Comparison of ENCODE assay signal across 10 cellular contexts in the genomic region with DNA sequence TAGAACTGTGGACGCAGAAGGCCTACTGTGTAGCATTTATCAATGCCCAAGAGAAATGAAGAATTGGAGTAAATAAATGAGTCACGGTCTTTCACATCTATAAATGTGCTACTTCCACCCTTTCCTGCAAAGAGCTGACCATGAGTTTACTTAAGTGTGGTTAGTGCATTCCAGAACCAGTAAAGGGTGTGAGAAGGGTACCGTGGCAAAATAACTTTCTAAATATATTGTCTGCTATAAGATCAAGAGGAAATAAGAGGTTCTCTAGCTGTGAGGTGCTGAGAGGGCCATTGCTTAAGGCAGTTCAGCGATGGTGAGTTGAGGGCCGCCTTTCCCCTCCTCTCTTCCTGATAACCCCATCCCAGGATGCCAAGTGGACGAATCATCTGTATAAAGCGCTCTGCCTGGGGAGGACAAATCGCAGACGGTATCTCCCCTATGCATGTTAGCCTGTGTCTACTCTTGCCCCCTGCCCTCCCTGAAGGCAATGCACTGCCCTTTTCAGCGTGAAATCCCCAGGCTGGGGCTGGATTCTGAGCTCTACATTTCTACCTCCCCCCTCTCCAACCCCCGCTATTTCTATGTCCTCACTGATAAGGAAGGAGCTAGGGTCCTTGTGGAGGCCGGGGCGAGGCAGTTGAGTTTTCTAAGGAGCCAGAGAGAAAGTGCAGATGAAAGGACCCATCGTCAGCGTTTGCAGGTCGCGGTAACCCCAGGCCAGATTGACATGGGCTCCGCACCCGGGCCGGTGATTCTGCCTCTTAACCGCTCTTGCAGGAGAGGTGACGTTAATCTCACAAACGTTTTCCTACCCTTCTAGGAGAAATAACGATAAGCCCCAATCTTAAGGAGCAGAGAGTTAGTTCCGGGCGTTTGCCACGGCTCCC. TPM values are rescaled to one million over a fixed set of nuclear protein-coding genes. Genes with fewer than 3 reads are reported as not detected.
DNase-seq lines count a peak whose midpoint lies in the region; ATAC-seq, FAIRE-seq and TF ChIP-seq lines count a peak whose summit lies in the region.
"Had no signal": no experiment of that assay in that cellular context is flagged by ENCODE, and none has a peak within 500 bp of the region (broad histone marks: within the 10 kb centered on the region; RNA-seq: fewer than 3 reads in every experiment).

No MANE protein-coding gene starts in this region.

- no peak overlapping the region for H3K9ac ChIP-seq in mammary epithelial cell (ENCODE audit: insufficient read depth, low read length)
- no peak overlapping the region for H3K9ac ChIP-seq in muscle layer of colon (ENCODE audit: low read length)

- H3K4me2 ChIP-seq in mammary epithelial cell (ENCODE audit: insufficient read depth, low read depth, low read length), result no peak overlapping the region

- no peaks in the 10 kb centered on the region for H3K36me3 Mint-ChIP-seq in MCF 10A (ENCODE audit: insufficient read depth, unreplicated experiment)
- H3K36me3 Mint-ChIP-seq: activated naive CD4-positive, alpha-beta T cell treated with anti-CD3 and anti-CD28 coated beads, Interleukin-2, amount 50 U/mL, for 72 hours had no signal

- 79% methylated on average over 19 of the region's 27 CpGs for WGBS in mammary epithelial cell (ENCODE audit: low coverage, missing lambda C conversion rate)

- H3K4me1 ChIP-seq in mammary epithelial cell (ENCODE audit: insufficient read depth, low read length) (no peaks in the 10 kb centered on the region), muscle layer of colon (ENCODE audit: insufficient read depth, low read length) (peaks cover 5% of the 10 kb centered on the region)

- CTCF ChIA-PET in MCF 10A (lab: Yijun Ruan, JAX), result interaction anchor here (0.5 to 1.0 kb wide), 4 partner anchors 38 to 1823 kb away, joined by 3 to 4 read pairs (median 3); no protein-coding TSS in a partner anchor
- CTCF ChIA-PET in mammary epithelial cell (lab: Charles Lee; ENCODE audit: low non-redundant PET), result no interaction called here

- FAIRE-seq in urothelium cell line (lab: Jason Lieb, UNC), result no peak

- TF ChIP-seq CTCF in MCF 10A (IDR thresholded peaks at IDR 0.05; ENCODE audit: unreplicated experiment) (no peak), mammary epithelial cell (conservative IDR thresholded peaks at IDR 0.05 in 1 of 2, IDR thresholded peaks at IDR 0.05 in 1 of 2; ENCODE audit: extremely low read depth in 1 of 2, insufficient read depth in 1 of 2, low read depth in 1 of 2, low read length in 2 of 2) (no peak)

- H2AFZ ChIP-seq in mammary epithelial cell (ENCODE audit: low read depth, low read length), result no peak overlapping the region

- H3K27me3 ChIP-seq in mammary epithelial cell (ENCODE audit: insufficient read depth, low read length) (peaks cover 7% of the 10 kb centered on the region), muscle layer of colon (ENCODE audit: control insufficient read depth in 1 of 2, insufficient read depth in 2 of 2, low read length in 2 of 2) (no peaks in the 10 kb centered on the region)

- in situ Hi-C loops in mammary epithelial cell (cut with MboI; ENCODE audit: low sequenced_read_pairs in 2 of 2), result no loop called here

- no peaks in the 10 kb centered on the region for H3K27me3 Mint-ChIP-seq in MCF 10A (ENCODE audit: insufficient read depth, unreplicated experiment)

- no peak overlapping the region for H3K27ac Mint-ChIP-seq in MCF 10A (ENCODE audit: low read depth, unreplicated experiment)
- H3K27ac Mint-ChIP-seq: activated naive CD4-positive, alpha-beta T cell treated with anti-CD3 and anti-CD28 coated beads, Interleukin-2, amount 50 U/mL, for 72 hours had no signal

- ATAC-seq in GM18861 (IDR thresholded peaks at IDR 0.05; ENCODE audit: unreplicated experiment) (no peak), HG03442 (IDR thresholded peaks at IDR 0.05; ENCODE audit: unreplicated experiment) (no peak)

- H3K27ac ChIP-seq in mammary epithelial cell (ENCODE audit: insufficient read depth, low read depth, low read length) (no peak overlapping the region), cingulate gyrus (ENCODE audit: low read depth, low read length) (peak overlapping the region; percentile 82), muscle layer of colon (ENCODE audit: low read depth, low read length) (no peak overlapping the region)

- H3K9me3 ChIP-seq in mammary epithelial cell (replicated peaks; ENCODE audit: insufficient read depth, low read length) (peaks cover 18% of the 10 kb centered on the region), muscle layer of colon (ENCODE audit: low read length) (no peaks in the 10 kb centered on the region)

- H3K4me3 ChIP-seq in mammary epithelial cell (replicated peaks in 1 of 3; ENCODE audit: insufficient read depth in 1 of 3, low read depth in 2 of 3, low read length in 3 of 3), result no peak overlapping the region
- H3K4me3 ChIP-seq in muscle layer of colon (ENCODE audit: low read depth in 1 of 2, low read length in 2 of 2), result peak overlapping the region; percentile 60 to 81

- intact Hi-C loops in MCF 10A (cut with micrococcal nuclease), result loop anchor here (5.0 kb wide), 1 partner anchor 1796 kb away; no protein-coding TSS in a partner anchor
- intact Hi-C loops in mammary epithelial cell (cut with micrococcal nuclease), result loop anchor here (5.0 kb wide), 1 partner anchor 1796 kb away; no protein-coding TSS in a partner anchor

- H3K9me3 Mint-ChIP-seq in MCF 10A (ENCODE audit: unreplicated experiment), result no peaks in the 10 kb centered on the region
- H3K9me3 Mint-ChIP-seq: activated naive CD4-positive, alpha-beta T cell treated with anti-CD3 and anti-CD28 coated beads, Interleukin-2, amount 50 U/mL, for 72 hours had no signal

- H3K79me2 ChIP-seq in mammary epithelial cell (ENCODE audit: insufficient read depth, low read length), result no peaks in the 10 kb centered on the region

- H4K20me1 ChIP-seq in mammary epithelial cell (ENCODE audit: insufficient read depth, low read length), result no peaks in the 10 kb centered on the region

- dilution Hi-C loops in mammary epithelial cell (cut with HindIII; ENCODE audit: low sequenced_read_pairs), result no loop called here

- peaks cover under 1% of the 10 kb centered on the region for H3K4me1 Mint-ChIP-seq in MCF 10A (ENCODE audit: insufficient read depth, unreplicated experiment)

- POLR2A ChIA-PET in MCF 10A (lab: Yijun Ruan, JAX), result no interaction called here

- no peak overlapping the region for H3K4me3 Mint-ChIP-seq in MCF 10A (ENCODE audit: unreplicated experiment)

- no peaks in the 10 kb centered on the region for H3K36me3 ChIP-seq in mammary epithelial cell (ENCODE audit: insufficient read depth, low read length)
- no peaks in the 10 kb centered on the region for H3K36me3 ChIP-seq in muscle layer of colon (ENCODE audit: insufficient read depth, low read length)

- DNase-seq in MCF 10A (ENCODE audit: unreplicated experiment) (peak; percentile 17), mammary epithelial cell (no peak), urothelium cell line (ENCODE audit: low spot score) (peak; percentile 40)
- no peak for DNase-seq in activated CD4-positive, CD25-positive, alpha-beta regulatory T cell treated with anti-CD3 and anti-CD28 coated beads, Interleukin-2, amount 50 U/mL, for 72 hours
- DNase-seq: T-helper 1 cell had no signal

- no TSS peak for BruUV-seq in MCF 10A (replicated peaks; lab: Mats Ljungman, UMichigan)
- no TSS peak for BruUV-seq in mammary epithelial cell (replicated peaks; lab: Mats Ljungman, UMichigan)

RNA-seq across cellular contexts. Expression of a gene that starts 1.5 kb away (rescaled TPM):
- not detected in 2 replicates for total RNA-seq in MCF 10A (2022)
- under 1 TPM in 1 of 2 donors, not detected in 1; 0.17 TPM for total RNA-seq in mammary epithelial cell
- polyA plus RNA-seq in mammary epithelial cell, result not detected
- polyA minus RNA-seq in mammary epithelial cell, result not detected
- total RNA-seq: activated naive CD4-positive, alpha-beta T cell treated with anti-CD3 and anti-CD28 coated beads, Interleukin-2, amount 50 U/mL, for 72 hours had no signal

Comparison
In these comparisons a context has a peak if more than half of its experiments do, and no peak if none do; other contexts are left out.
1. DNase-seq: peak in MCF 10A (single experiment) and urothelium cell line (single experiment); none in mammary epithelial cell (single experiment) and activated CD4-positive, CD25-positive, alpha-beta regulatory T cell treated with anti-CD3 and anti-CD28 coated beads, Interleukin-2, amount 50 U/mL, for 72 hours (single experiment).
2. H3K4me3 ChIP-seq: peak in muscle layer of colon (2 of 2); none in mammary epithelial cell (0 of 3).